Comparison of ENCODE assay signal across 19 cellular contexts in the genomic region with DNA sequence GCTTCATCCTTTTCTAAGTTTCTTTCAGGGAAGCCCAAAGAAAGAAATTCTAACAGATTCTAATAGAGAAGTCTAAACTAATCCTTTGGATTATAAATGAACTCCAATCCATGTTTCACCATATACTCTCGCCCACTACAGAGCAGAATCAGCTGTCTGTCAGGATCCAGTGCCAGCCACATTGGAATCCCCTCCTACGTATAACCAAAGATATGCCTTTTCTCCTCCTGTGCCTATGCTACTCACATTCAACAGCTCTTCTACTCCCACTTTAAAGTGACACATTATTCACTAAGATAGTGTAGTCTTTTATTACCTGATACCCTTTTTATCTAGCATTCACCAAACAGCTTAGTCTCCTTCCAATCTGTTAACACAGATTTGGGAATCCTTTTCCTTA. TPM values are rescaled to one million over a fixed set of nuclear protein-coding genes. Genes with fewer than 3 reads are reported as not detected.
DNase-seq lines count a peak whose midpoint lies in the region; ATAC-seq, FAIRE-seq and TF ChIP-seq lines count a peak whose summit lies in the region.
"Had no signal": no experiment of that assay in that cellular context is flagged by ENCODE, and none has a peak within 500 bp of the region (broad histone marks: within the 10 kb centered on the region; RNA-seq: fewer than 3 reads in every experiment).

No MANE protein-coding gene starts in this region.

- H3F3A ChIP-seq in Loucy (ENCODE audit: low read depth) = 0 out of 2 replicates have a peak, but pooled peaks cover 7% of the 10 kb centered on the region

- no peak for FAIRE-seq in urothelium cell line (lab: Jason Lieb, UNC)
- FAIRE-seq: GM12891, GM19239, kidney had no signal

- peaks cover 74% of the 10 kb centered on the region for H3K36me3 Mint-ChIP-seq in CD4-positive, alpha-beta T cell (ENCODE audit: low read depth)
- peaks cover 0 to 56% (median 22%) of the 10 kb centered on the region in 3 donors for H3K36me3 Mint-ChIP-seq in naive thymus-derived CD8-positive, alpha-beta T cell

- intact Hi-C loops in CD4-positive, alpha-beta T cell (cut with DNase I, micrococcal nuclease) = loop anchor here in 1 of 2 experiments (5.0 to 10.0 kb wide), 2 partner anchors 43 to 320 kb away; a partner anchor contains a TSS
- intact Hi-C loops in mammary epithelial cell (cut with micrococcal nuclease) = loop anchor here (1.0 to 10.0 kb wide), 2 partner anchors 9 to 240 kb away; a partner anchor contains a TSS

- no peaks in the 10 kb centered on the region for H3K9me3 ChIP-seq in CD4-positive, alpha-beta T cell (ENCODE audit: control insufficient read depth, low read length)
- H3K9me3 ChIP-seq in Loucy (ENCODE audit: insufficient read depth, low read depth, low read length) (no peaks in the 10 kb centered on the region), mammary epithelial cell (replicated peaks; ENCODE audit: insufficient read depth, low read length) (no peaks in the 10 kb centered on the region)
- H3K9me3 ChIP-seq: psoas muscle had no signal

- H3K4me2 ChIP-seq in Loucy (ENCODE audit: low read depth, low read length, poor library complexity, severe bottlenecking) (peak overlapping the region; percentile 93), mammary epithelial cell (ENCODE audit: insufficient read depth, low read depth, low read length) (peak overlapping the region; percentile 10)

- peak overlapping the region; percentile 68 for H3K4me3 Mint-ChIP-seq in CD4-positive, alpha-beta T cell
- peak overlapping the region in 8 of 10 donors; percentile 4 to 49 (median 14) for H3K4me3 Mint-ChIP-seq in naive thymus-derived CD8-positive, alpha-beta T cell
- H3K4me3 Mint-ChIP-seq: activated naive CD4-positive, alpha-beta T cell treated with anti-CD3 and anti-CD28 coated beads, Interleukin-2, amount 50 U/mL, for 24 hours had no signal

- H3K27me3 Mint-ChIP-seq in CD4-positive, alpha-beta T cell = no peaks in the 10 kb centered on the region
- no peaks in the 10 kb centered on the region for H3K27me3 Mint-ChIP-seq in naive thymus-derived CD8-positive, alpha-beta T cell
- H3K27me3 Mint-ChIP-seq: activated naive CD4-positive, alpha-beta T cell treated with anti-CD3 and anti-CD28 coated beads, Interleukin-2, amount 50 U/mL, for 24 hours had no signal

- peaks cover 83% of the 10 kb centered on the region for H3K4me1 Mint-ChIP-seq in CD4-positive, alpha-beta T cell (ENCODE audit: low read depth)
- H3K4me1 Mint-ChIP-seq in naive thymus-derived CD8-positive, alpha-beta T cell = peaks cover 40 to 86% (median 80%) of the 10 kb centered on the region in 4 donors

- H3K9ac ChIP-seq in Loucy (ENCODE audit: low read depth, low read length, poor library complexity, severe bottlenecking) = no peak overlapping the region
- H3K9ac ChIP-seq in mammary epithelial cell (ENCODE audit: insufficient read depth, low read length) = peak overlapping the region; percentile 44

- H3K4me3 ChIP-seq in Loucy (ENCODE audit: low read length, poor library complexity, severe bottlenecking) (peak overlapping the region; percentile 7), mammary epithelial cell (replicated peaks in 1 of 3; ENCODE audit: insufficient read depth in 1 of 3, low read depth in 2 of 3, low read length in 3 of 3) (no peak overlapping the region)
- H3K4me3 ChIP-seq: psoas muscle had no signal

- H3K27ac Mint-ChIP-seq in CD4-positive, alpha-beta T cell = peak overlapping the region; percentile 65
- H3K27ac Mint-ChIP-seq in naive thymus-derived CD8-positive, alpha-beta T cell = peak overlapping the region in 7 of 10 donors; percentile 0 to 73 (median 12)

- H3K4me1 ChIP-seq in Loucy (ENCODE audit: insufficient read depth, low read length, poor library complexity, severe bottlenecking) (peaks cover 53% of the 10 kb centered on the region), mammary epithelial cell (ENCODE audit: insufficient read depth, low read length) (peaks cover 55% of the 10 kb centered on the region)

- no peaks in the 10 kb centered on the region for H3K27me3 ChIP-seq in CD4-positive, alpha-beta T cell (ENCODE audit: control insufficient read depth, insufficient read depth, low read length)
- no peaks in the 10 kb centered on the region for H3K27me3 ChIP-seq in Loucy (ENCODE audit: insufficient read depth, low read length, poor library complexity, severe bottlenecking)
- H3K27me3 ChIP-seq in mammary epithelial cell (ENCODE audit: insufficient read depth, low read length) = no peaks in the 10 kb centered on the region

- dilution Hi-C loops in mammary epithelial cell (cut with HindIII; ENCODE audit: low sequenced_read_pairs) = loop anchor here (5.0 kb wide), 1 partner anchor 103 kb away; no protein-coding TSS in a partner anchor

- POLR2A ChIA-PET in CD4-positive, alpha-beta T cell (lab: Charles Lee) = no interaction called here
- POLR2A ChIA-PET in naive thymus-derived CD8-positive, alpha-beta T cell (lab: Charles Lee) = interaction anchor here (0.6 to 0.9 kb wide), 2 partner anchors 11 to 15 kb away, joined by 3 to 4 read pairs; no protein-coding TSS in a partner anchor

- in situ Hi-C loops in mammary epithelial cell (cut with MboI; ENCODE audit: low sequenced_read_pairs in 2 of 2) = no loop called here

- no peak overlapping the region for H3K27ac ChIP-seq in CD4-positive, alpha-beta T cell (ENCODE audit: low read depth, low read length)
- peak overlapping the region; percentile 81 for H3K27ac ChIP-seq in mammary epithelial cell (ENCODE audit: insufficient read depth, low read depth, low read length)
- H3K27ac ChIP-seq: psoas muscle, RWPE1 had no signal

- peaks cover 70% of the 10 kb centered on the region for H4K20me1 ChIP-seq in Loucy (ENCODE audit: insufficient read depth, low read length, poor library complexity, severe bottlenecking)
- H4K20me1 ChIP-seq in mammary epithelial cell (ENCODE audit: insufficient read depth, low read length) = no peaks in the 10 kb centered on the region

- H3K36me3 ChIP-seq in Loucy (ENCODE audit: insufficient read depth, low read length) (peaks cover 35% of the 10 kb centered on the region; the same call in 1 of the 2 replicates), mammary epithelial cell (ENCODE audit: insufficient read depth, low read length) (peaks cover 30% of the 10 kb centered on the region)

- TF ChIP-seq POLR2A in GM18505 (IDR thresholded peaks at IDR 0.05; ENCODE audit: borderline replicate concordance, extremely low read depth, insufficient read depth, insufficient read length) = no peak

- CTCF ChIA-PET in CD4-positive, alpha-beta T cell (lab: Charles Lee) = interaction anchor here (1.7 to 4.7 kb wide), 3 partner anchors 9 to 45 kb away, joined by 5 to 27 read pairs (median 10); no protein-coding TSS in a partner anchor
- CTCF ChIA-PET in mammary epithelial cell (lab: Charles Lee; ENCODE audit: low non-redundant PET) = no interaction called here

- no peaks in the 10 kb centered on the region for H3K9me2 ChIP-seq in Loucy (replicated peaks; ENCODE audit: low read depth, low read length)

- no peak for ATAC-seq in CD4-positive, alpha-beta T cell (ENCODE audit: poor library complexity)
- ATAC-seq in naive thymus-derived CD8-positive, alpha-beta T cell = no peak
- ATAC-seq in GM18505 (IDR thresholded peaks at IDR 0.05; ENCODE audit: unreplicated experiment) = no peak
- ATAC-seq: psoas muscle had no signal

- H3K79me2 ChIP-seq in Loucy (ENCODE audit: insufficient read depth, low read length) = peaks cover 47% of the 10 kb centered on the region
- H3K79me2 ChIP-seq in mammary epithelial cell (ENCODE audit: insufficient read depth, low read length) = peaks cover 65% of the 10 kb centered on the region

- TF ChIP-seq CTCF in CD4-positive, alpha-beta T cell (IDR thresholded peaks at IDR 0.05) = no peak
- TF ChIP-seq CTCF in Loucy (conservative IDR thresholded peaks at IDR 0.05; ENCODE audit: low read length) = no peak
- TF ChIP-seq CTCF in mammary epithelial cell (conservative IDR thresholded peaks at IDR 0.05 in 1 of 2, IDR thresholded peaks at IDR 0.05 in 1 of 2; ENCODE audit: extremely low read depth in 1 of 2, insufficient read depth in 1 of 2, low read depth in 1 of 2, low read length in 2 of 2) = no peak

- BruUV-seq in mammary epithelial cell (replicated peaks; lab: Mats Ljungman, UMichigan) = no TSS peak

- no peaks in the 10 kb centered on the region for H3K9me3 Mint-ChIP-seq in CD4-positive, alpha-beta T cell
- no peaks in the 10 kb centered on the region for H3K9me3 Mint-ChIP-seq in naive thymus-derived CD8-positive, alpha-beta T cell
- H3K9me3 Mint-ChIP-seq: activated naive CD4-positive, alpha-beta T cell treated with anti-CD3 and anti-CD28 coated beads, Interleukin-2, amount 50 U/mL, for 24 hours had no signal

- 77% methylated on average over 2 of the region's 2 CpGs for WGBS in mammary epithelial cell (ENCODE audit: low coverage, missing lambda C conversion rate)

- H2AFZ ChIP-seq in Loucy (ENCODE audit: low read length) (no peak overlapping the region), mammary epithelial cell (ENCODE audit: low read depth, low read length) (no peak overlapping the region)

- no peak for DNase-seq in CD4-positive, alpha-beta T cell
- peak; percentile 20 for DNase-seq in mammary epithelial cell
- DNase-seq in naive thymus-derived CD8-positive, alpha-beta T cell = no peak
- no peak for DNase-seq in NK-92 treated with Interleukin-12 subunit alpha and Interleukin-12 subunit beta, amount 100 ng/mL, for 24 hours (lab: John Stamatoyannopoulos, UW)
- no peak for DNase-seq in urothelium cell line (ENCODE audit: low spot score)
- DNase-seq: glutamatergic neuron; kidney; NCI-H526; psoas muscle; stimulated activated CD4-positive, alpha-beta T cell treated with anti-CD3 and anti-CD28 coated beads, Interleukin-15, amount 100 ng/mL, for 24 hours had no signal

RNA-seq across cellular contexts. Expression of a gene that starts 3.1 kb away (rescaled TPM):
- 100 to 1,000 TPM; 115 to 117 TPM for total RNA-seq in CD4-positive, alpha-beta T cell
- 10 to 100 TPM; 20.5 to 34.1 TPM for total RNA-seq in mammary epithelial cell
- polyA plus RNA-seq in mammary epithelial cell = 11.4 TPM
- polyA minus RNA-seq in mammary epithelial cell = 27.6 TPM
- total RNA-seq in naive thymus-derived CD8-positive, alpha-beta T cell = 10 to 100 TPM; 26.6 to 29.8 TPM
- polyA plus RNA-seq in naive thymus-derived CD8-positive, alpha-beta T cell = 10 to 100 TPM in 1 of 3 donors, 1 to 10 TPM in 2; 3.5 to 16.4 (median 7.0) TPM

RNA-seq across cellular contexts. Expression of a gene that starts 35.5 kb away (rescaled TPM):
- not detected for total RNA-seq in CD4-positive, alpha-beta T cell
- total RNA-seq in mammary epithelial cell = not detected
- not detected for polyA plus RNA-seq in mammary epithelial cell
- polyA minus RNA-seq in mammary epithelial cell = not detected
- not detected for total RNA-seq in naive thymus-derived CD8-positive, alpha-beta T cell
- polyA plus RNA-seq in naive thymus-derived CD8-positive, alpha-beta T cell = not detected
- total RNA-seq: epithelial cell of proximal tubule; kidney; psoas muscle; T-helper 1 cell treated with Interleukin-12 subunit alpha and Interleukin-12 subunit beta and Interleukin-4 antibody, amounts not matched to agents 30 ng/mL and 1 ng/mL, for 36 hours had no signal
- polyA plus RNA-seq: BJ, psoas muscle had no signal
